ENCODE assay signal across 31 cellular contexts in genomic region chr15:101596633-101597032, GRCh38.
"Had no signal": no experiment of that assay in that cellular context is flagged by ENCODE, and none has a peak within 500 bp of the region (broad histone marks: within the 10 kb centered on the region; RNA-seq: fewer than 3 reads in every experiment).

No MANE protein-coding gene starts in this region.

- H3K36me3 Mint-ChIP-seq: neural progenitor cell, type B pancreatic cell had no signal

- H3K79me2 ChIP-seq: parathyroid adenoma had no signal

- H3K4me1 ChIP-seq: neural progenitor cell, parathyroid adenoma, psoas muscle, spleen, suprapubic skin, testis, tibial artery, transverse colon, upper lobe of right lung, uterus had no signal

- H2AFZ ChIP-seq: parathyroid adenoma had no signal

- DNase-seq: natural killer cell; occipital lobe; ovary; posterior cingulate gyrus; psoas muscle; right cardiac atrium; spleen; stimulated activated CD4-positive, alpha-beta T cell treated with anti-CD3 and anti-CD28 coated beads, Interleukin-12 subunit alpha, Interleukin-12 subunit beta, amount 100 ng/mL, for 4 hours; stimulated activated CD4-positive, alpha-beta T cell treated with anti-CD3 and anti-CD28 coated beads, Interleukin-1b, Interleukin-23, amount 100 ng/mL, for 48 hours; stimulated activated CD4-positive, alpha-beta T cell treated with anti-CD3 and anti-CD28 coated beads, Interleukin-4, amount 100 ng/mL, for 1 hour; stimulated activated CD4-positive, alpha-beta T cell treated with anti-CD3 and anti-CD28 coated beads, Interleukin-4, amount 100 ng/mL, for 4 hours; stimulated activated CD8-positive, alpha-beta memory T cell treated with anti-CD3 and anti-CD28 coated beads, Interleukin-4, amount 100 ng/mL, for 48 hours; stimulated activated naive CD4-positive, alpha-beta T cell; stimulated activated naive CD8-positive, alpha-beta T cell treated with anti-CD3 and anti-CD28 coated beads, Interleukin-15, amount 100 ng/mL, for 72 hours; stimulated activated naive CD8-positive, alpha-beta T cell treated with anti-CD3 and anti-CD28 coated beads, Interleukin-15, Interleukin-2, amounts not matched to agents 100 U/mL and 50 U/mL, for 24 hours; substantia nigra; testis; tibial artery; transverse colon; upper lobe of right lung; uterus had no signal

- H3K4me1 Mint-ChIP-seq: natural killer cell; neural progenitor cell; stimulated activated memory B cell treated with anti-CD40 and anti-IgM and Interleukin-4, amounts not matched to agents 10 μg/mL and 1 μg/mL and 100 μg/mL, for 72 hours; stimulated activated naive CD8-positive, alpha-beta T cell treated with anti-CD3 and anti-CD28 coated beads, Interleukin-15, amount 100 ng/mL, for 72 hours had no signal

- H3K4me3 Mint-ChIP-seq: natural killer cell; nephron; neural progenitor cell; stimulated activated memory B cell treated with anti-CD40 and anti-IgM and Interleukin-4, amounts not matched to agents 10 μg/mL and 1 μg/mL and 100 μg/mL, for 72 hours; stimulated activated naive CD8-positive, alpha-beta T cell treated with anti-CD3 and anti-CD28 coated beads, Interleukin-15, amount 100 ng/mL, for 72 hours; type B pancreatic cell had no signal

- ATAC-seq: natural killer cell; psoas muscle; right cardiac atrium; sciatic nerve; stimulated activated memory B cell treated with anti-CD40 and anti-IgM and Interleukin-4, amounts not matched to agents 10 μg/mL and 1 μg/mL and 100 μg/mL, for 72 hours; stimulated activated naive CD8-positive, alpha-beta T cell treated with anti-CD3 and anti-CD28 coated beads, Interleukin-15, amount 100 ng/mL, for 72 hours; stimulated activated naive CD8-positive, alpha-beta T cell treated with anti-CD3 and anti-CD28 coated beads, Interleukin-15, Interleukin-2, amounts not matched to agents 100 U/mL and 50 U/mL, for 24 hours; upper lobe of right lung had no signal

- H3K9me3 ChIP-seq: ovary, psoas muscle, suprapubic skin, testis, transverse colon, upper lobe of right lung, uterus had no signal

- H3K4me3 ChIP-seq: neural progenitor cell, ovary, psoas muscle, skin epidermis, smooth muscle cell, spleen, suprapubic skin, testis, tibial artery, transverse colon, upper lobe of right lung, uterus had no signal

- H3K27ac Mint-ChIP-seq: natural killer cell; neural progenitor cell; progenitor cell of endocrine pancreas; stimulated activated memory B cell treated with anti-CD40 and anti-IgM and Interleukin-4, amounts not matched to agents 10 μg/mL and 1 μg/mL and 100 μg/mL, for 72 hours; stimulated activated naive CD8-positive, alpha-beta T cell treated with anti-CD3 and anti-CD28 coated beads, Interleukin-15, amount 100 ng/mL, for 72 hours; type B pancreatic cell had no signal

- H3K27ac ChIP-seq: neural progenitor cell, ovary, parathyroid adenoma, psoas muscle, skin epidermis, spleen, suprapubic skin, testis, tibial artery, transverse colon, upper lobe of right lung, uterus had no signal

- H3K36me3 ChIP-seq: neural progenitor cell, ovary, spleen, suprapubic skin, tibial artery, transverse colon, upper lobe of right lung, uterus had no signal

- H3K9ac ChIP-seq: neural progenitor cell, parathyroid adenoma had no signal

- H3K4me2 ChIP-seq: neural progenitor cell, smooth muscle cell had no signal

- H3K27me3 ChIP-seq: neural progenitor cell, ovary, testis, uterus had no signal
